Comparison of ENCODE assay signal across 15 cellular contexts in genomic region chr7:2436341-2437104, GRCh38. TPM values are rescaled to one million over a fixed set of nuclear protein-coding genes. Genes with fewer than 3 reads are reported as not detected.
DNase-seq lines count a peak whose midpoint lies in the region; ATAC-seq and TF ChIP-seq lines count a peak whose summit lies in the region.
"Had no signal": no experiment of that assay in that cellular context is flagged by ENCODE, and none has a peak within 500 bp of the region (broad histone marks: within the 10 kb centered on the region; RNA-seq: fewer than 3 reads in every experiment).

No MANE protein-coding gene starts in this region.

- H3K4me1 ChIP-seq in right atrium auricular region (peaks cover 0 to 29% of the 10 kb centered on the region in 2 donors), neural progenitor cell (no peaks in the 10 kb centered on the region), SJCRH30 (no peaks in the 10 kb centered on the region)

- no peak overlapping the region for H3K4me2 ChIP-seq in neural progenitor cell

- no peaks in the 10 kb centered on the region for H4K20me1 ChIP-seq in neural progenitor cell (ENCODE audit: low read depth)

- no peak for ATAC-seq in Right ventricle myocardium superior (ENCODE audit: poor library complexity)
- ATAC-seq: HCT116 had no signal

- H3K36me3 ChIP-seq in right atrium auricular region (peaks cover 21% of the 10 kb centered on the region), neural progenitor cell (no peaks in the 10 kb centered on the region), SJCRH30 (peaks cover 14% of the 10 kb centered on the region)

- H3K4me3 Mint-ChIP-seq in neural progenitor cell = no peak overlapping the region
- H3K4me3 Mint-ChIP-seq in activated naive CD4-positive, alpha-beta T cell treated with anti-CD3 and anti-CD28 coated beads for 36 hours = no peak overlapping the region
- H3K4me3 Mint-ChIP-seq: B cell; CD4-positive, alpha-beta memory T cell had no signal

- H3K4me3 ChIP-seq in right atrium auricular region (no peak overlapping the region), neural progenitor cell (no peak overlapping the region), SJCRH30 (no peak overlapping the region)

- H3K27me3 ChIP-seq in right atrium auricular region (no peaks in the 10 kb centered on the region), neural progenitor cell (no peaks in the 10 kb centered on the region), SJCRH30 (no peaks in the 10 kb centered on the region)

- H3K36me3 Mint-ChIP-seq in neural progenitor cell = peaks cover 30% of the 10 kb centered on the region
- peaks cover 4% of the 10 kb centered on the region for H3K36me3 Mint-ChIP-seq in activated naive CD4-positive, alpha-beta T cell treated with anti-CD3 and anti-CD28 coated beads for 36 hours (ENCODE audit: low read depth)

- CTCF ChIA-PET in activated naive CD4-positive, alpha-beta T cell treated with anti-CD3 and anti-CD28 coated beads for 36 hours (lab: Charles Lee) = interaction anchor here (0.5 to 1.1 kb wide), 2 partner anchors 32 to 202 kb away, joined by 3 to 6 read pairs; no protein-coding TSS in a partner anchor

- TF ChIP-seq CTCF in right atrium auricular region (IDR thresholded peaks at IDR 0.05) (no peak), neural progenitor cell (IDR thresholded peaks at IDR 0.05) (no peak)

- H3K9me3 Mint-ChIP-seq in neural progenitor cell = peaks cover 4% of the 10 kb centered on the region
- H3K9me3 Mint-ChIP-seq in activated naive CD4-positive, alpha-beta T cell treated with anti-CD3 and anti-CD28 coated beads for 36 hours = no peaks in the 10 kb centered on the region
- H3K9me3 Mint-ChIP-seq: CD4-positive, alpha-beta memory T cell had no signal

- no peaks in the 10 kb centered on the region for H3F3A ChIP-seq in neural progenitor cell (ENCODE audit: low read depth)

- H3K9me3 ChIP-seq in right atrium auricular region (peaks cover 0 to 1% of the 10 kb centered on the region in 2 donors), neural progenitor cell (ENCODE audit: low read depth) (no peaks in the 10 kb centered on the region), SJCRH30 (replicated peaks) (no peaks in the 10 kb centered on the region)

- H3K27ac ChIP-seq in right atrium auricular region (peak overlapping the region in 1 of 2 donors; percentile 42), cingulate gyrus (ENCODE audit: low read depth, low read length) (peak overlapping the region; percentile 54), neural progenitor cell (no peak overlapping the region), SJCRH30 (no peak overlapping the region)

- no peak overlapping the region for H2AFZ ChIP-seq in neural progenitor cell (replicated peaks)

- H3K79me2 ChIP-seq in neural progenitor cell (ENCODE audit: low read depth) = no peaks in the 10 kb centered on the region

- intact Hi-C loops in Right ventricle myocardium superior (cut with DNase I) = no loop called here
- intact Hi-C loops in activated naive CD4-positive, alpha-beta T cell treated with anti-CD3 and anti-CD28 coated beads for 36 hours (cut with micrococcal nuclease) = no loop called here

- H3K9ac ChIP-seq in neural progenitor cell = no peak overlapping the region

- peak overlapping the region; percentile 84 for H3K27ac Mint-ChIP-seq in neural progenitor cell
- no peak overlapping the region for H3K27ac Mint-ChIP-seq in activated naive CD4-positive, alpha-beta T cell treated with anti-CD3 and anti-CD28 coated beads for 36 hours
- H3K27ac Mint-ChIP-seq: B cell had no signal

- DNase-seq in Right ventricle myocardium superior = peak; percentile 20
- no peak for DNase-seq in right atrium auricular region (ENCODE audit: low spot score)
- no peak for DNase-seq in neural progenitor cell (ENCODE audit: low spot score)
- DNase-seq in activated naive CD4-positive, alpha-beta T cell treated with anti-CD3 and anti-CD28 coated beads for 36 hours = no peak
- no peak for DNase-seq in SJCRH30
- no peak for DNase-seq in kidney glomerular epithelial cell (lab: John Stamatoyannopoulos, UW)
- DNase-seq: CD4-positive, alpha-beta memory T cell; DMS79 treated with DMSO at 0.1 percent for 48 hours; NCI-H1048; NCI-H2227 treated with DMSO at 0.1 percent for 48 hours; SIG-M5 had no signal

- peaks cover 16% of the 10 kb centered on the region for H3K4me1 Mint-ChIP-seq in neural progenitor cell
- no peaks in the 10 kb centered on the region for H3K4me1 Mint-ChIP-seq in activated naive CD4-positive, alpha-beta T cell treated with anti-CD3 and anti-CD28 coated beads for 36 hours (ENCODE audit: low read depth)
- H3K4me1 Mint-ChIP-seq: B cell had no signal

- peaks cover 2% of the 10 kb centered on the region for H3K27me3 Mint-ChIP-seq in neural progenitor cell (ENCODE audit: insufficient read depth, low read depth)
- H3K27me3 Mint-ChIP-seq in activated naive CD4-positive, alpha-beta T cell treated with anti-CD3 and anti-CD28 coated beads for 36 hours (ENCODE audit: low read depth) = no peaks in the 10 kb centered on the region
- H3K27me3 Mint-ChIP-seq: B cell; CD4-positive, alpha-beta memory T cell had no signal

RNA-seq across cellular contexts. Expression of gene CHST12, which starts 33.1 kb away (rescaled TPM):
- 14.8 TPM for total RNA-seq in Right ventricle myocardium superior
- 10 to 100 TPM; 14.2 to 15.0 TPM for total RNA-seq in right atrium auricular region
- total RNA-seq in neural progenitor cell (ENCODE audit: low replicate concordance) = 0.43 and 7.2 TPM in 2 replicates
- total RNA-seq in activated naive CD4-positive, alpha-beta T cell treated with anti-CD3 and anti-CD28 coated beads for 36 hours = under 1 TPM; 0.62 to 0.64 TPM
- 7.4 and 7.8 TPM in 2 replicates for total RNA-seq in SJCRH30 (2014; rRNA removed; shearing (Covaris generic))

RNA-seq across cellular contexts. Expression of gene GRIFIN, which starts 39.7 kb away (rescaled TPM):
- total RNA-seq in Right ventricle myocardium superior = not detected
- total RNA-seq in right atrium auricular region = not detected
- total RNA-seq in neural progenitor cell (ENCODE audit: low replicate concordance) = not detected in 2 replicates
- not detected for total RNA-seq in activated naive CD4-positive, alpha-beta T cell treated with anti-CD3 and anti-CD28 coated beads for 36 hours
- not detected in 2 replicates for total RNA-seq in SJCRH30 (2014; rRNA removed; shearing (Covaris generic))
- total RNA-seq: B cell; CD4-positive, alpha-beta memory T cell; HT1080 had no signal
